15 cellular contexts compared by ENCODE assay signal in genomic region chr4:1242506-1243450, GRCh38. TPM values are rescaled to one million over a fixed set of nuclear protein-coding genes. Genes with fewer than 3 reads are reported as not detected.
A peak's percentile ranks its signal among the peaks of the same experiment; 100 is the strongest.
DNase-seq lines count a peak whose midpoint lies in the region; ATAC-seq and TF ChIP-seq lines count a peak whose summit lies in the region.
"Had no signal": no experiment of that assay in that cellular context is flagged by ENCODE, and none has a peak within 500 bp of the region (broad histone marks: within the 10 kb centered on the region; RNA-seq: fewer than 3 reads in every experiment).

No MANE protein-coding gene starts in this region.

- H3K4me1 ChIP-seq in heart right ventricle = peaks cover 49 to 77% (median 61%) of the 10 kb centered on the region in 9 donors
- peaks cover 0 to 64% (median 61%) of the 10 kb centered on the region in 4 donors for H3K4me1 ChIP-seq in sigmoid colon

- TF ChIP-seq POLR2A in sigmoid colon (IDR thresholded peaks at IDR 0.05) = no peak

- H3K36me3 ChIP-seq in heart right ventricle (peaks cover 0 to 38% (median 22%) of the 10 kb centered on the region in 9 donors), sigmoid colon (peaks cover 0 to 32% (median 20%) of the 10 kb centered on the region in 4 donors)

- H3K27ac Mint-ChIP-seq in activated CD4-positive, alpha-beta T cell treated with anti-CD3 and anti-CD28 coated beads for 36 hours = peak overlapping the region; percentile 63

- 93 to 94% methylated on average over 30 of the region's 30 CpGs for WGBS in heart right ventricle, 2 donors
- 93 to 95% methylated on average over 30 of the region's 30 CpGs for WGBS in sigmoid colon, 2 donors

- TF ChIP-seq CTCF in heart right ventricle (IDR thresholded peaks at IDR 0.05) (no peak), sigmoid colon (IDR thresholded peaks at IDR 0.05) (no peak), GM10266 (IDR thresholded peaks at IDR 0.05; ENCODE audit: control insufficient read depth, insufficient read depth, low read depth, missing control alignments) (no peak)

- no peak for TF ChIP-seq EP300 in sigmoid colon (IDR thresholded peaks at IDR 0.05)

- POLR2A ChIA-PET in activated CD4-positive, alpha-beta T cell treated with anti-CD3 and anti-CD28 coated beads for 36 hours (lab: Charles Lee) = no interaction called here

- H3K9me3 Mint-ChIP-seq in activated CD4-positive, alpha-beta T cell treated with anti-CD3 and anti-CD28 coated beads for 36 hours (ENCODE audit: low read depth) = no peaks in the 10 kb centered on the region

- intact Hi-C loops in activated CD4-positive, alpha-beta T cell treated with anti-CD3 and anti-CD28 coated beads for 36 hours (cut with DNase I, micrococcal nuclease) = no loop called here
- intact Hi-C loops in heart right ventricle (cut with DNase I) (no loop called here), sigmoid colon (cut with DNase I) (no loop called here)

- H3K4me3 ChIP-seq in heart right ventricle (no peak overlapping the region), sigmoid colon (no peak overlapping the region)
- H3K4me3 ChIP-seq: gastrocnemius medialis had no signal

- peaks cover 47% of the 10 kb centered on the region for H3K4me1 Mint-ChIP-seq in activated CD4-positive, alpha-beta T cell treated with anti-CD3 and anti-CD28 coated beads for 36 hours

- CTCF ChIA-PET in activated CD4-positive, alpha-beta T cell treated with anti-CD3 and anti-CD28 coated beads for 36 hours (lab: Charles Lee) = interaction anchor here (1.0 to 1.4 kb wide), 2 partner anchors 25 to 26 kb away, joined by 3 read pairs; no protein-coding TSS in a partner anchor

- H3K27me3 ChIP-seq in heart right ventricle = no peaks in the 10 kb centered on the region
- H3K27me3 ChIP-seq in sigmoid colon = no peaks in the 10 kb centered on the region
- H3K27me3 ChIP-seq: gastrocnemius medialis had no signal

- H3K36me3 Mint-ChIP-seq in activated CD4-positive, alpha-beta T cell treated with anti-CD3 and anti-CD28 coated beads for 36 hours (ENCODE audit: low read depth) = peaks cover 24% of the 10 kb centered on the region

- ATAC-seq in activated CD4-positive, alpha-beta T cell treated with anti-CD3 and anti-CD28 coated beads for 36 hours = no peak
- ATAC-seq in heart right ventricle = no peak
- ATAC-seq: gastrocnemius medialis had no signal

- DNase-seq in activated CD4-positive, alpha-beta T cell treated with anti-CD3 and anti-CD28 coated beads for 36 hours = no peak
- DNase-seq in activated CD4-positive, alpha-beta T cell treated with anti-CD3 and anti-CD28 coated beads, Interleukin-2, amount 50 U/mL, for 48 hours = no peak
- DNase-seq in HuH-7.5 (ENCODE audit: low spot score) = peak; percentile 4
- peak; percentile 3 to 4 for DNase-seq in heart right ventricle
- peak; percentile 46 for DNase-seq in sigmoid colon
- no peak for DNase-seq in AG08396 (ENCODE audit: low spot score)
- DNase-seq in dermis blood vessel endothelial cell = no peak
- no peak for DNase-seq in GM10266 (ENCODE audit: extremely low spot score)
- DNase-seq: DMS153; effector CD8-positive, alpha-beta T cell; NCI-H146; NCI-H774; SHP77 had no signal

- H3K9me3 ChIP-seq in heart right ventricle = no peaks in the 10 kb centered on the region
- H3K9me3 ChIP-seq in sigmoid colon = no peaks in the 10 kb centered on the region
- H3K9me3 ChIP-seq: gastrocnemius medialis had no signal

- no peak overlapping the region for H3K4me3 Mint-ChIP-seq in activated CD4-positive, alpha-beta T cell treated with anti-CD3 and anti-CD28 coated beads for 36 hours

- H3K27ac ChIP-seq in heart right ventricle (no peak overlapping the region), sigmoid colon (no peak overlapping the region)
- H3K27ac ChIP-seq: gastrocnemius medialis, KMS-11 had no signal

- no peaks in the 10 kb centered on the region for H3K27me3 Mint-ChIP-seq in activated CD4-positive, alpha-beta T cell treated with anti-CD3 and anti-CD28 coated beads for 36 hours

RNA-seq across cellular contexts. Expression of gene CTBP1, which starts 6.2 kb away (rescaled TPM):
- total RNA-seq in activated CD4-positive, alpha-beta T cell treated with anti-CD3 and anti-CD28 coated beads for 36 hours = 100 to 1,000 TPM; 152 to 177 TPM
- total RNA-seq in heart right ventricle (100 to 1,000 TPM; 115 to 132 (median 122) TPM), sigmoid colon (100 to 1,000 TPM in 3 of 4 donors, 10 to 100 TPM in 1; 98.9 to 160 (median 129) TPM), dermis blood vessel endothelial cell (268 and 424 TPM in 2 replicates)
- polyA plus RNA-seq in heart right ventricle (100 to 1,000 TPM in 1 of 2 donors, 10 to 100 TPM in 1; 98.6 to 105 TPM), sigmoid colon (100 to 1,000 TPM in 1 of 3 donors, 10 to 100 TPM in 2; 67.9 to 162 (median 71.4) TPM)

RNA-seq across cellular contexts. Expression of gene MAEA, which starts 46.9 kb away (rescaled TPM):
- total RNA-seq in activated CD4-positive, alpha-beta T cell treated with anti-CD3 and anti-CD28 coated beads for 36 hours = 10 to 100 TPM; 38.9 to 40.4 TPM
- 10 to 100 TPM; 39.1 to 72.8 (median 50.3) TPM for total RNA-seq in heart right ventricle
- 10 to 100 TPM; 43.2 to 55.7 TPM for polyA plus RNA-seq in heart right ventricle
- total RNA-seq in sigmoid colon = 10 to 100 TPM; 44.2 to 56.2 (median 49.6) TPM
- 10 to 100 TPM; 51.1 to 89.8 (median 80.0) TPM for polyA plus RNA-seq in sigmoid colon
- 74.4 and 75.9 TPM in 2 replicates for total RNA-seq in dermis blood vessel endothelial cell

Comparison
In these comparisons a context has a peak if more than half of its experiments do, and no peak if none do; other contexts are left out.
1. DNase-seq: peak in HuH-7.5 (single experiment), heart right ventricle (2 of 2) and sigmoid colon (single experiment); none in activated CD4-positive, alpha-beta T cell treated with anti-CD3 and anti-CD28 coated beads for 36 hours (single experiment), activated CD4-positive, alpha-beta T cell treated with anti-CD3 and anti-CD28 coated beads, Interleukin-2, amount 50 U/mL, for 48 hours (0 of 2), AG08396 (single experiment), dermis blood vessel endothelial cell (single experiment) and GM10266 (single experiment).